ENCODE assay signal across 1 cellular context in genomic region chrX:2608638-2609430, GRCh38.
TF ChIP-seq lines count a peak whose summit lies in the region.

No MANE protein-coding gene starts in this region.

TF ChIP-seq in HepG2, 621 proteins besides CTCF, POLR2A, EP300 and RAD21 (continued from another document and continues in another):
- TF ChIP-seq HMGXB3 (CRISPR knock-in tag; IDR thresholded peaks at IDR 0.05; ENCODE audit: borderline replicate concordance): no peak
- no peak for TF ChIP-seq ZNF260 (CRISPR knock-in tag; IDR thresholded peaks at IDR 0.05; ENCODE audit: borderline replicate concordance, low read depth)
- no peak for TF ChIP-seq ZNF20 (CRISPR knock-in tag; IDR thresholded peaks at IDR 0.05)
- TF ChIP-seq ZNF282 (IDR thresholded peaks at IDR 0.05; ENCODE audit: partially characterized antibody): no peak
- no peak for TF ChIP-seq ONECUT2 (CRISPR knock-in tag; IDR thresholded peaks at IDR 0.05)
- no peak for TF ChIP-seq CENPBD1 (CRISPR knock-in tag; IDR thresholded peaks at IDR 0.05; ENCODE audit: borderline replicate concordance, low read depth)
- TF ChIP-seq ZNF484 (CRISPR knock-in tag; IDR thresholded peaks at IDR 0.05; ENCODE audit: borderline replicate concordance, low read depth): no peak
- TF ChIP-seq GATA4 (IDR thresholded peaks at IDR 0.05; ENCODE audit: borderline replicate concordance, low read depth): no peak
- no peak for TF ChIP-seq RFXANK (CRISPR knock-in tag; IDR thresholded peaks at IDR 0.05)
- no peak for TF ChIP-seq IRF1 (CRISPR knock-in tag; IDR thresholded peaks at IDR 0.05; ENCODE audit: low read depth)
- TF ChIP-seq PBX3 (CRISPR knock-in tag; IDR thresholded peaks at IDR 0.05; ENCODE audit: borderline replicate concordance): no peak
- no peak for TF ChIP-seq SP2 (CRISPR knock-in tag; IDR thresholded peaks at IDR 0.05)
- TF ChIP-seq ZNF616 (CRISPR knock-in tag; IDR thresholded peaks at IDR 0.05; ENCODE audit: low read depth): no peak
- TF ChIP-seq NFIC (IDR thresholded peaks at IDR 0.05; ENCODE audit: low read length): no peak
- no peak for TF ChIP-seq JARID2 (CRISPR knock-in tag; IDR thresholded peaks at IDR 0.05; ENCODE audit: insufficient replicate concordance)
- TF ChIP-seq DNMT1 (CRISPR knock-in tag; IDR thresholded peaks at IDR 0.05): no peak
- no peak for TF ChIP-seq TFE3 (CRISPR knock-in tag; IDR thresholded peaks at IDR 0.05)
- TF ChIP-seq CREBL2 (CRISPR knock-in tag; IDR thresholded peaks at IDR 0.05; ENCODE audit: borderline replicate concordance): no peak
- no peak for TF ChIP-seq ZBTB7A (CRISPR knock-in tag; IDR thresholded peaks at IDR 0.05)
- peak; percentile 32; the same call in 1 of the 2 replicates for TF ChIP-seq KDM2A (CRISPR knock-in tag; IDR thresholded peaks at IDR 0.05; ENCODE audit: borderline replicate concordance, low read depth)
- TF ChIP-seq TFDP2 (CRISPR knock-in tag; IDR thresholded peaks at IDR 0.05): 0 out of 2 replicates have a peak, but pooled peaks have one; percentile 23
- TF ChIP-seq ZBTB20 (CRISPR knock-in tag; IDR thresholded peaks at IDR 0.05; ENCODE audit: borderline replicate concordance, low read depth): no peak; the same call in 1 of the 2 replicates
- TF ChIP-seq TRIM24 (CRISPR knock-in tag; IDR thresholded peaks at IDR 0.05): no peak
- TF ChIP-seq ZNF761 (CRISPR knock-in tag; conservative IDR thresholded peaks at IDR 0.05): no peak
- peak; percentile 75 for TF ChIP-seq HNRNPK (IDR thresholded peaks at IDR 0.05; ENCODE audit: low read depth, low read length, poor library complexity, severe bottlenecking)
- TF ChIP-seq MTA3 (CRISPR knock-in tag; IDR thresholded peaks at IDR 0.05): no peak
- TF ChIP-seq FOSL2 (CRISPR knock-in tag; IDR thresholded peaks at IDR 0.05): no peak
- no peak for TF ChIP-seq EEA1 (CRISPR knock-in tag; IDR thresholded peaks at IDR 0.05; ENCODE audit: borderline replicate concordance)
- no peak for TF ChIP-seq ZNF773 (CRISPR knock-in tag; IDR thresholded peaks at IDR 0.05; ENCODE audit: borderline replicate concordance)
- TF ChIP-seq TEAD3 (CRISPR knock-in tag; optimal IDR thresholded peaks at IDR 0.05; ENCODE audit: borderline replicate concordance): no peak
- TF ChIP-seq ZNF646 (CRISPR knock-in tag; IDR thresholded peaks at IDR 0.05): no peak
- no peak for TF ChIP-seq ZNF703 (CRISPR knock-in tag; IDR thresholded peaks at IDR 0.05; ENCODE audit: borderline replicate concordance)
- TF ChIP-seq MAX (IDR thresholded peaks at IDR 0.05): 0 out of 2 replicates have a peak, but pooled peaks have one; percentile 46
- TF ChIP-seq TBL1XR1 (IDR thresholded peaks at IDR 0.05; ENCODE audit: borderline replicate concordance, low read length, partially characterized antibody): no peak
- TF ChIP-seq ZNF570 (CRISPR knock-in tag; IDR thresholded peaks at IDR 0.05; ENCODE audit: borderline replicate concordance): no peak
- TF ChIP-seq CREM (IDR thresholded peaks at IDR 0.05): no peak
- no peak for TF ChIP-seq CREM (CRISPR knock-in tag; IDR thresholded peaks at IDR 0.05)
- no peak for TF ChIP-seq ZNF142 (CRISPR knock-in tag; IDR thresholded peaks at IDR 0.05)
